Comparison of ENCODE assay signal across 17 cellular contexts in the genomic region with DNA sequence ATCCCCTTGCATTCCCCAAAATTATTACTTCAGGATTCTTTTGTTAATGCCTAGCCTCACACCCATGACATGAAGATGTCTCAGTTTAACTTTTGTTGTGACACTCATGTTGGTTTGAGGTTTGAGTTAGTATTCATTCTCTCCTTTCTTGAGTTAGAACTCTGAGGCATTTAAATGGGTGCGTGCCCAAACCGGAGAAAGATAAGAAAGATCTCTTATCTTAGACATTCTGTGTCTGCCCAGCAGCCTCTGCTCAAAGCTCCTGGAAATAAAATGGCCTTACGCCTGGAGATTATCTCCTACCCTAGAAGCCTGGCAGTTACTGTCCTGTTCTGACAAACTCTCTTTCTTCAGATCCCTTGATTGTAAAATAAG. TPM values are rescaled to one million over a fixed set of nuclear protein-coding genes. Genes with fewer than 3 reads are reported as not detected.
DNase-seq lines count a peak whose midpoint lies in the region; ATAC-seq, FAIRE-seq and TF ChIP-seq lines count a peak whose summit lies in the region.
"Had no signal": no experiment of that assay in that cellular context is flagged by ENCODE, and none has a peak within 500 bp of the region (broad histone marks: within the 10 kb centered on the region; RNA-seq: fewer than 3 reads in every experiment).

No MANE protein-coding gene starts in this region.

- no peaks in the 10 kb centered on the region for H3K27me3 Mint-ChIP-seq in natural killer cell (ENCODE audit: low read depth in 2 of 2)
- no peaks in the 10 kb centered on the region for H3K27me3 Mint-ChIP-seq in natural killer cell treated with Interleukin-12 subunit alpha and Interleukin-12 subunit beta and Interleukin-15 and Interleukin-18, amount 100 ng/mL, for 72 hours
- no peaks in the 10 kb centered on the region for H3K27me3 Mint-ChIP-seq in astrocyte (ENCODE audit: low read depth, unreplicated experiment)
- peaks cover 3% of the 10 kb centered on the region for H3K27me3 Mint-ChIP-seq in neural progenitor cell (ENCODE audit: insufficient read depth, low read depth)

- H3K36me3 ChIP-seq in astrocyte (ENCODE audit: insufficient read depth, low read length): no peaks in the 10 kb centered on the region
- no peaks in the 10 kb centered on the region for H3K36me3 ChIP-seq in mesodermal cell (ENCODE audit: control insufficient read depth, insufficient read depth, low read length)
- H3K36me3 ChIP-seq in upper lobe of right lung: no peaks in the 10 kb centered on the region
- no peaks in the 10 kb centered on the region for H3K36me3 ChIP-seq in neural progenitor cell
- H3K36me3 ChIP-seq: brain microvascular endothelial cell, ovary had no signal

- H3K4me3 ChIP-seq in astrocyte (ENCODE audit: insufficient read depth, low read depth, low read length) (no peak overlapping the region), mesodermal cell (ENCODE audit: extremely low read depth, insufficient read depth, low read length, poor library complexity, severe bottlenecking) (no peak overlapping the region), upper lobe of right lung (no peak overlapping the region), neural progenitor cell (no peak overlapping the region)
- H3K4me3 ChIP-seq: GM12878, lower lobe of right lung, ovary had no signal

- H3K4me3 Mint-ChIP-seq in natural killer cell (no peak overlapping the region), astrocyte (ENCODE audit: unreplicated experiment) (peak overlapping the region; percentile 34), neural progenitor cell (no peak overlapping the region)
- no peak overlapping the region for H3K4me3 Mint-ChIP-seq in natural killer cell treated with Interleukin-12 subunit alpha and Interleukin-12 subunit beta and Interleukin-15 and Interleukin-18, amount 100 ng/mL, for 72 hours

- H3K27ac ChIP-seq in astrocyte (ENCODE audit: low read depth, low read length) (no peak overlapping the region), mesodermal cell (ENCODE audit: low read depth, low read length, severe bottlenecking) (peak overlapping the region; percentile 76), upper lobe of right lung (peak overlapping the region; percentile 12), neural progenitor cell (no peak overlapping the region)
- H3K27ac ChIP-seq: brain microvascular endothelial cell, lower lobe of right lung had no signal

- H3K9ac ChIP-seq in astrocyte (ENCODE audit: low read length) (no peak overlapping the region), neural progenitor cell (no peak overlapping the region)

- ATAC-seq in natural killer cell (no peak), upper lobe of right lung (no peak)
- no peak for ATAC-seq in natural killer cell treated with Interleukin-12 subunit alpha and Interleukin-12 subunit beta and Interleukin-15 and Interleukin-18, amount 100 ng/mL, for 72 hours
- ATAC-seq: GM12878, lower lobe of right lung had no signal

- H3K27me3 ChIP-seq in astrocyte (ENCODE audit: insufficient read depth, low read length) (no peaks in the 10 kb centered on the region), upper lobe of right lung (no peaks in the 10 kb centered on the region), neural progenitor cell (no peaks in the 10 kb centered on the region)
- H3K27me3 ChIP-seq: brain microvascular endothelial cell, ovary had no signal

- TF ChIP-seq CTCF in natural killer cell (IDR thresholded peaks at IDR 0.05): no peak
- TF ChIP-seq CTCF in astrocyte (IDR thresholded peaks at IDR 0.05; ENCODE audit: insufficient read depth, low read depth, low read length): no peak
- TF ChIP-seq CTCF in upper lobe of right lung (IDR thresholded peaks at IDR 0.05): no peak
- TF ChIP-seq CTCF in neural progenitor cell (IDR thresholded peaks at IDR 0.05): no peak

- H3K4me1 ChIP-seq in astrocyte (ENCODE audit: insufficient read depth, low read length): peaks cover 28% of the 10 kb centered on the region
- peaks cover 26% of the 10 kb centered on the region for H3K4me1 ChIP-seq in mesodermal cell (ENCODE audit: control insufficient read depth, insufficient read depth, low read length, poor library complexity, severe bottlenecking)
- peaks cover 51% of the 10 kb centered on the region for H3K4me1 ChIP-seq in upper lobe of right lung
- H3K4me1 ChIP-seq in neural progenitor cell: peaks cover 14% of the 10 kb centered on the region

- peak overlapping the region; percentile 11 to 32 for H3K27ac Mint-ChIP-seq in natural killer cell
- peak overlapping the region in 1 of 2 donors; percentile 76 for H3K27ac Mint-ChIP-seq in natural killer cell treated with Interleukin-12 subunit alpha and Interleukin-12 subunit beta and Interleukin-15 and Interleukin-18, amount 100 ng/mL, for 72 hours
- H3K27ac Mint-ChIP-seq in astrocyte (ENCODE audit: unreplicated experiment): peak overlapping the region; percentile 26
- no peak overlapping the region for H3K27ac Mint-ChIP-seq in neural progenitor cell

- peaks cover 46% of the 10 kb centered on the region for H3K79me2 ChIP-seq in astrocyte (ENCODE audit: insufficient read depth, low read length)
- H3K79me2 ChIP-seq in neural progenitor cell (ENCODE audit: low read depth): no peaks in the 10 kb centered on the region

- H3K36me3 Mint-ChIP-seq in natural killer cell (no peaks in the 10 kb centered on the region), astrocyte (ENCODE audit: low read depth, unreplicated experiment) (peaks cover 7% of the 10 kb centered on the region), neural progenitor cell (peaks cover 6% of the 10 kb centered on the region)
- H3K36me3 Mint-ChIP-seq in natural killer cell treated with Interleukin-12 subunit alpha and Interleukin-12 subunit beta and Interleukin-15 and Interleukin-18, amount 100 ng/mL, for 72 hours: peaks cover 6% of the 10 kb centered on the region

- peaks cover 7% of the 10 kb centered on the region for H3F3A ChIP-seq in neural progenitor cell (ENCODE audit: low read depth)

- no peak overlapping the region for H3K4me2 ChIP-seq in astrocyte (ENCODE audit: low read length)
- H3K4me2 ChIP-seq in neural progenitor cell: no peak overlapping the region

- no peak for FAIRE-seq in astrocyte (lab: Jason Lieb, UNC)
- FAIRE-seq: endothelial cell of umbilical vein, GM12878 had no signal

- peaks cover 39% of the 10 kb centered on the region for H4K20me1 ChIP-seq in astrocyte (ENCODE audit: insufficient read depth, low read length)
- H4K20me1 ChIP-seq in neural progenitor cell (ENCODE audit: low read depth): peaks cover under 1% of the 10 kb centered on the region

- H2AFZ ChIP-seq in astrocyte (ENCODE audit: low read depth, low read length): no peak overlapping the region
- no peak overlapping the region for H2AFZ ChIP-seq in neural progenitor cell (replicated peaks)

- H3K4me1 Mint-ChIP-seq in natural killer cell (peaks cover 57 to 63% of the 10 kb centered on the region in 2 donors), astrocyte (ENCODE audit: low read depth, unreplicated experiment) (peaks cover 62% of the 10 kb centered on the region), neural progenitor cell (peaks cover 39% of the 10 kb centered on the region)
- H3K4me1 Mint-ChIP-seq in natural killer cell treated with Interleukin-12 subunit alpha and Interleukin-12 subunit beta and Interleukin-15 and Interleukin-18, amount 100 ng/mL, for 72 hours (ENCODE audit: low read depth in 2 of 2): peaks cover 49 to 59% of the 10 kb centered on the region in 2 donors

- H3K9me3 Mint-ChIP-seq in natural killer cell (no peaks in the 10 kb centered on the region), astrocyte (ENCODE audit: unreplicated experiment) (no peaks in the 10 kb centered on the region), neural progenitor cell (no peaks in the 10 kb centered on the region)
- no peaks in the 10 kb centered on the region for H3K9me3 Mint-ChIP-seq in natural killer cell treated with Interleukin-12 subunit alpha and Interleukin-12 subunit beta and Interleukin-15 and Interleukin-18, amount 100 ng/mL, for 72 hours

- WGBS in mesodermal cell (ENCODE audit: insufficient coverage in 2 of 2), 2 experiments: 80 to 88% methylated on average over 3 of the region's 3 CpGs

- DNase-seq in natural killer cell (no peak), astrocyte (ENCODE audit: low read depth) (no peak), upper lobe of right lung (no peak), retina (no peak), neural progenitor cell (ENCODE audit: low spot score) (no peak)
- DNase-seq in natural killer cell treated with Interleukin-12 subunit alpha and Interleukin-12 subunit beta and Interleukin-15 and Interleukin-18, amount 100 ng/mL, for 72 hours (ENCODE audit: low spot score): no peak
- no peak for DNase-seq in effector CD8-positive, alpha-beta T cell (lab: John Stamatoyannopoulos, UW)
- DNase-seq: activated CD4-positive, alpha-beta T cell treated with anti-CD3 and anti-CD28 coated beads for 1 hour; brain microvascular endothelial cell; DMS79 treated with DMSO at 0.1 percent for 48 hours; hypothalamus; lower lobe of right lung; NK-92 treated with Interleukin-12 subunit alpha and Interleukin-12 subunit beta, amount 100 ng/mL, for 24 hours had no signal

- intact Hi-C loops in natural killer cell (cut with micrococcal nuclease) (no loop called here), upper lobe of right lung (cut with DNase I) (no loop called here)

- H3K9me3 ChIP-seq in astrocyte (ENCODE audit: insufficient read depth, low read depth, low read length): no peaks in the 10 kb centered on the region
- H3K9me3 ChIP-seq in mesodermal cell (ENCODE audit: control insufficient read depth, low read length): no peaks in the 10 kb centered on the region
- H3K9me3 ChIP-seq in upper lobe of right lung: no peaks in the 10 kb centered on the region
- no peaks in the 10 kb centered on the region for H3K9me3 ChIP-seq in neural progenitor cell (ENCODE audit: low read depth)
- H3K9me3 ChIP-seq: lower lobe of right lung, ovary had no signal

RNA-seq across cellular contexts. Expression of a gene that starts 26.3 kb away (rescaled TPM):
- total RNA-seq in natural killer cell (10 to 100 TPM; 34.6 to 48.4 (median 47.9) TPM), astrocyte (73.6 and 75.7 TPM in 2 replicates), upper lobe of right lung (49.0 TPM), neural progenitor cell (ENCODE audit: low replicate concordance) (21.1 and 29.3 TPM in 2 replicates)
- 10 to 100 TPM; 21.0 to 33.1 TPM for total RNA-seq in natural killer cell treated with Interleukin-12 subunit alpha and Interleukin-12 subunit beta and Interleukin-15 and Interleukin-18, amount 100 ng/mL, for 72 hours
- polyA plus RNA-seq in mesodermal cell (2013, experiment 1 of 2): 41.2 TPM
- 35.1 TPM for polyA plus RNA-seq in mesodermal cell (2013, experiment 2 of 2)

RNA-seq across cellular contexts. Expression of a gene that starts 55.7 kb away (rescaled TPM):
- total RNA-seq in natural killer cell: 1 to 10 TPM; 4.8 to 8.0 (median 5.1) TPM
- 10 to 100 TPM; 13.2 to 39.6 TPM for total RNA-seq in natural killer cell treated with Interleukin-12 subunit alpha and Interleukin-12 subunit beta and Interleukin-15 and Interleukin-18, amount 100 ng/mL, for 72 hours
- 8.4 and 9.1 TPM in 2 replicates for total RNA-seq in astrocyte
- 6.2 TPM for polyA plus RNA-seq in mesodermal cell (2013, experiment 1 of 2)
- polyA plus RNA-seq in mesodermal cell (2013, experiment 2 of 2): 4.7 TPM
- total RNA-seq in upper lobe of right lung: 12.0 TPM
- total RNA-seq in neural progenitor cell (ENCODE audit: low replicate concordance): 6.4 and 15.5 TPM in 2 replicates

RNA-seq across cellular contexts. Expression of a gene that starts 55.9 kb away (rescaled TPM):
- total RNA-seq in natural killer cell (1 to 10 TPM; 1.4 to 1.7 (median 1.5) TPM), astrocyte (16.6 and 18.2 TPM in 2 replicates), upper lobe of right lung (7.5 TPM), neural progenitor cell (ENCODE audit: low replicate concordance) (20.8 and 29.7 TPM in 2 replicates)
- 1 to 10 TPM; 3.0 to 4.5 TPM for total RNA-seq in natural killer cell treated with Interleukin-12 subunit alpha and Interleukin-12 subunit beta and Interleukin-15 and Interleukin-18, amount 100 ng/mL, for 72 hours
- 28.2 TPM for polyA plus RNA-seq in mesodermal cell (2013, experiment 1 of 2)
- polyA plus RNA-seq in mesodermal cell (2013, experiment 2 of 2): 29.8 TPM

Comparison
In these comparisons a context has a peak if more than half of its experiments do, and no peak if none do; other contexts are left out.
1. H3K27ac ChIP-seq: peak in mesodermal cell (single experiment) and upper lobe of right lung (single experiment); none in astrocyte (single experiment) and neural progenitor cell (single experiment).